8 cellular contexts compared by ENCODE assay signal in the genomic region with DNA sequence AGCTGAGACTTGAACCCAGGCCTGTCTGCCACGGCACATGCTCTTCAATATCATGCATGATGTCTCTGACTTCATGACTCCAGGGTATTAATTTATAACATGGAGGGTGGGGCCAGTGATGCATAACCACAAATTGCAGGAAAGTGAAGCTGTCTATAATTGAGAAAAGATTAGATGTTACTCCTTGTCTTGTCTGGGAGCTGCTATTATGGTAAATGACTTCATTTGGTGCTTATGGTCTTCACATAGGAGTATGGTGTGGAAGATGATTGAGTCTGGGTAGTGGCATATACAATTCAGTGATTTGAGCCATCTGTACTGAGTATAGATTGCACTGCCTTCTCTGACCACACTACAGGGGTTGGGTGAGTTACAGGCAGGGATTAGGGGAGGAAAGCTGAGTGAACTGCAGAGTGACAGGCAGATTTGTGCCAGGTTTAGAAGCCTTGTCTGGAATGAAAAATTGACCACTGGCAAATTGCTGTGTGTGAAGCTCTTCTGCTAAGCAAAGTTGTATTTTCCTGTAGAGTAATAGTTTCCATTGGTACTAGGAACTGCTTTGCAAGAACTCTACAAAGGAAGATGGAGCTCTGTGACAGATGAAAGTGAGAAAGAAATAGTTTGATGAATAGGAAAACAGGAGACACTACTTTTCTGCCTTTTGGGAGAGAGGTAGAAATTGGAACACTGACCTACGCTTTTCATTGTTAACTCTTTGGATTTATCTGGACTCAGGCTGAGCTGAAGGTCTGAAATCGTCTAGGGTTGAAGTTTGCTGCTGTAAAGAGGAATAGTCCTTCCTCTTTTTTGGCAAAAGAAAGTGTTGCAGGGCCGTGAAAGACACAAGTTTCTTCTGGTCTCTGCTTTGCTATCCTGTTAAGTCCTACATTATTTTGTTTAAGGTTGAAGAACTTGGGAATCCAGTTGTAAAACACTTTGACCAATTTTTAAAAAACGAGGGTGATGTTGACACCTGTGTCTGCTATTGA. TPM values are rescaled to one million over a fixed set of nuclear protein-coding genes. Genes with fewer than 3 reads are reported as not detected.
DNase-seq lines count a peak whose midpoint lies in the region; ATAC-seq, FAIRE-seq and TF ChIP-seq lines count a peak whose summit lies in the region.

No MANE protein-coding gene starts in this region.

- no peak for TF ChIP-seq CTCF in Calu3 (IDR thresholded peaks at IDR 0.05; ENCODE audit: unreplicated experiment)
- no peak for TF ChIP-seq CTCF in activated CD8-positive, alpha-beta T cell treated with anti-CD3 and anti-CD28 coated beads for 36 hours (IDR thresholded peaks at IDR 0.05)
- TF ChIP-seq CTCF in keratinocyte (optimal IDR thresholded peaks at IDR 0.05 in 1 of 3, IDR thresholded peaks at IDR 0.05 in 1 of 3, conservative IDR thresholded peaks at IDR 0.05 in 1 of 3; ENCODE audit: extremely low read depth in 1 of 3, insufficient read depth in 2 of 3, low read length in 3 of 3): peak in 1 of 3 experiments; percentile 2

- no peak overlapping the region for H3K4me3 Mint-ChIP-seq in Calu3 (ENCODE audit: low read depth, unreplicated experiment)
- no peak overlapping the region for H3K4me3 Mint-ChIP-seq in activated CD8-positive, alpha-beta T cell treated with anti-CD3 and anti-CD28 coated beads for 36 hours

- BruUV-seq in Calu3 (replicated peaks; lab: Mats Ljungman, UMichigan): no TSS peak

- peaks cover 37% of the 10 kb centered on the region for H4K20me1 ChIP-seq in keratinocyte (ENCODE audit: control insufficient read depth, extremely low read depth, insufficient read depth, low read length)

- no peak overlapping the region for H3K27ac ChIP-seq in HUES48 (ENCODE audit: low read depth, low read length)
- H3K27ac ChIP-seq in keratinocyte (ENCODE audit: control insufficient read depth, insufficient read depth, low read length): peak overlapping the region; percentile 15

- POLR2A ChIA-PET in activated CD8-positive, alpha-beta T cell treated with anti-CD3 and anti-CD28 coated beads for 36 hours (lab: Charles Lee): interaction anchor here (0.5 to 1.4 kb wide), 2 partner anchors 12 to 609 kb away, joined by 3 to 4 read pairs; no protein-coding TSS in a partner anchor

- H3K4me2 ChIP-seq in keratinocyte (ENCODE audit: control insufficient read depth, extremely low read depth, insufficient read depth, low read depth, low read length): peak overlapping the region; percentile 79

- H3K9me3 ChIP-seq in HUES48 (ENCODE audit: control insufficient read depth, insufficient read depth, low read length) (no peaks in the 10 kb centered on the region), keratinocyte (ENCODE audit: control insufficient read depth, low read depth, low read length) (no peaks in the 10 kb centered on the region)

- no peaks in the 10 kb centered on the region for H3K9me3 Mint-ChIP-seq in Calu3 (ENCODE audit: low read depth, unreplicated experiment)
- H3K9me3 Mint-ChIP-seq in activated CD8-positive, alpha-beta T cell treated with anti-CD3 and anti-CD28 coated beads for 36 hours: no peaks in the 10 kb centered on the region

- H3K27me3 ChIP-seq in HUES48 (ENCODE audit: control insufficient read depth, insufficient read depth, low read length) (no peaks in the 10 kb centered on the region), keratinocyte (ENCODE audit: control insufficient read depth, extremely low read depth, insufficient read depth, low read length) (no peaks in the 10 kb centered on the region)

- no peak for FAIRE-seq in keratinocyte (lab: Jason Lieb, UNC)

- CTCF ChIA-PET in Calu3 (lab: Charles Lee): interaction anchor here (2.6 kb wide), 1 partner anchor 12 kb away, joined by 8 read pairs; no protein-coding TSS in a partner anchor
- CTCF ChIA-PET in activated CD8-positive, alpha-beta T cell treated with anti-CD3 and anti-CD28 coated beads for 36 hours (lab: Charles Lee): interaction anchor here (1.2 kb wide), 1 partner anchor 66 kb away, joined by 3 read pairs; a partner anchor contains a TSS

- dilution Hi-C loops in keratinocyte (cut with MboI; ENCODE audit: extremely low pct_ligation_motif_present, low sequenced_read_pairs): no loop called here

- H2AFZ ChIP-seq in keratinocyte (ENCODE audit: control insufficient read depth, low read length): no peak overlapping the region

- DNase-seq in Calu3 (no peak), keratinocyte (ENCODE audit: low read depth, low spot score) (no peak), Right ventricle myocardium superior (no peak)
- DNase-seq in activated CD8-positive, alpha-beta T cell treated with anti-CD3 and anti-CD28 coated beads for 36 hours: peak; percentile 7

- H3K4me1 ChIP-seq in HUES48 (ENCODE audit: control insufficient read depth, insufficient read depth, low read length) (peaks cover 29% of the 10 kb centered on the region), keratinocyte (ENCODE audit: control insufficient read depth, extremely low read depth, insufficient read depth, low read length) (peaks cover 27% of the 10 kb centered on the region)

- peaks cover 8% of the 10 kb centered on the region for H3K9me1 ChIP-seq in keratinocyte (ENCODE audit: control insufficient read depth, extremely low read depth, insufficient read depth, low read length)

- peak overlapping the region; percentile 97 for H3K27ac Mint-ChIP-seq in Calu3 (ENCODE audit: unreplicated experiment)
- H3K27ac Mint-ChIP-seq in activated CD8-positive, alpha-beta T cell treated with anti-CD3 and anti-CD28 coated beads for 36 hours: peak overlapping the region; percentile 84

- H3K4me1 Mint-ChIP-seq in Calu3 (ENCODE audit: low read depth, unreplicated experiment): peaks cover 26% of the 10 kb centered on the region
- H3K4me1 Mint-ChIP-seq in activated CD8-positive, alpha-beta T cell treated with anti-CD3 and anti-CD28 coated beads for 36 hours (ENCODE audit: low read depth): peaks cover 41% of the 10 kb centered on the region

- peak overlapping the region; percentile 98 for H3K4me3 ChIP-seq in HUES48 (ENCODE audit: low read depth, low read length)
- peak overlapping the region in 2 of 3 experiments; percentile 72 to 82 for H3K4me3 ChIP-seq in keratinocyte (ENCODE audit: control insufficient read depth in 2 of 3, extremely low read depth in 1 of 3, insufficient read depth in 2 of 3, low read depth in 1 of 3, low read length in 3 of 3)

- peaks cover 77% of the 10 kb centered on the region for H3K79me2 ChIP-seq in keratinocyte (ENCODE audit: control insufficient read depth, insufficient read depth, low read length)

- H3K9ac ChIP-seq in HUES48 (ENCODE audit: low read depth, low read length) (no peak overlapping the region), keratinocyte (ENCODE audit: control insufficient read depth, extremely low read depth, insufficient read depth, low read length) (no peak overlapping the region)

- peaks cover 36% of the 10 kb centered on the region for H3K36me3 ChIP-seq in HUES48 (ENCODE audit: control insufficient read depth, insufficient read depth, low read length)
- peaks cover 0 to 33% of the 10 kb centered on the region in 2 experiments for H3K36me3 ChIP-seq in keratinocyte (ENCODE audit: control insufficient read depth in 2 of 2, extremely low read depth in 1 of 2, insufficient read depth in 2 of 2, low read length in 2 of 2)

- intact Hi-C loops in Calu3 (cut with micrococcal nuclease; ENCODE audit: unreplicated experiment): no loop called here
- intact Hi-C loops in activated CD8-positive, alpha-beta T cell treated with anti-CD3 and anti-CD28 coated beads for 36 hours (cut with micrococcal nuclease): no loop called here
- intact Hi-C loops in Right ventricle myocardium superior (cut with DNase I): loop anchor here (5.0 kb wide), 1 partner anchor 67 kb away; a partner anchor contains a TSS

- H3K27me3 Mint-ChIP-seq in Calu3 (ENCODE audit: unreplicated experiment): no peaks in the 10 kb centered on the region
- H3K27me3 Mint-ChIP-seq in activated CD8-positive, alpha-beta T cell treated with anti-CD3 and anti-CD28 coated beads for 36 hours: no peaks in the 10 kb centered on the region

- H3K36me3 Mint-ChIP-seq in Calu3 (ENCODE audit: insufficient read depth, unreplicated experiment): peaks cover 57% of the 10 kb centered on the region
- H3K36me3 Mint-ChIP-seq in activated CD8-positive, alpha-beta T cell treated with anti-CD3 and anti-CD28 coated beads for 36 hours (ENCODE audit: low read depth): peaks cover 51% of the 10 kb centered on the region

- ATAC-seq in activated CD8-positive, alpha-beta T cell treated with anti-CD3 and anti-CD28 coated beads for 36 hours: no peak
- ATAC-seq in Right ventricle myocardium superior (ENCODE audit: poor library complexity): no peak
- ATAC-seq in HG02938 (IDR thresholded peaks at IDR 0.05; ENCODE audit: unreplicated experiment): no peak
- ATAC-seq in GM18909 (IDR thresholded peaks at IDR 0.05; ENCODE audit: poor library complexity, unreplicated experiment): no peak
- no peak for ATAC-seq in HG03520 (IDR thresholded peaks at IDR 0.05; ENCODE audit: unreplicated experiment)

RNA-seq across cellular contexts. Expression of a gene that starts 2.7 kb away (rescaled TPM):
- total RNA-seq in Calu3 (2022): 205 and 206 TPM in 2 replicates
- total RNA-seq in activated CD8-positive, alpha-beta T cell treated with anti-CD3 and anti-CD28 coated beads for 36 hours: 100 to 1,000 TPM; 206 to 208 TPM
- polyA plus RNA-seq in keratinocyte: 140 to 173 TPM (median 150 TPM) in 3 replicates
- 73.6 TPM for polyA plus RNA-seq in keratinocyte (2011; ENCODE audit: low read depth)
- 131 and 140 TPM in 2 replicates for polyA plus RNA-seq in keratinocyte (2011; cell fraction: cytosol; rRNA removed)
- polyA plus RNA-seq in keratinocyte (2011; cell fraction: nucleus; rRNA removed): 170 and 189 TPM in 2 replicates
- 102 and 186 TPM in 2 replicates for polyA plus RNA-seq in keratinocyte (2012; ENCODE audit: low replicate concordance)
- polyA minus RNA-seq in keratinocyte: 190 to 271 TPM (median 243 TPM) in 3 replicates
- polyA minus RNA-seq in keratinocyte (2011; cell fraction: cytosol; rRNA and poly(A)+ RNA removed): 253 TPM
- polyA minus RNA-seq in keratinocyte (2011; cell fraction: nucleus; rRNA and poly(A)+ RNA removed): 156 and 281 TPM in 2 replicates
- total RNA-seq in Right ventricle myocardium superior: 81.9 TPM

RNA-seq across cellular contexts. Expression of a gene that starts 36.8 kb away (rescaled TPM):
- total RNA-seq in Calu3 (2022): not detected in 2 replicates
- total RNA-seq in activated CD8-positive, alpha-beta T cell treated with anti-CD3 and anti-CD28 coated beads for 36 hours: not detected
- polyA plus RNA-seq in keratinocyte: not detected in 3 replicates
- polyA plus RNA-seq in keratinocyte (2011; ENCODE audit: low read depth): not detected
- not detected in 2 replicates for polyA plus RNA-seq in keratinocyte (2011; cell fraction: cytosol; rRNA removed)
- polyA plus RNA-seq in keratinocyte (2011; cell fraction: nucleus; rRNA removed): not detected in 2 replicates
- not detected in 2 replicates for polyA plus RNA-seq in keratinocyte (2012; ENCODE audit: low replicate concordance)
- not detected in 3 replicates for polyA minus RNA-seq in keratinocyte
- polyA minus RNA-seq in keratinocyte (2011; cell fraction: cytosol; rRNA and poly(A)+ RNA removed): not detected
- polyA minus RNA-seq in keratinocyte (2011; cell fraction: nucleus; rRNA and poly(A)+ RNA removed): not detected in 2 replicates
- not detected for total RNA-seq in Right ventricle myocardium superior
